In genomic region chr20:29873946-29874345, GRCh38 we compare ENCODE assay signal across 8 cellular contexts.
A peak's percentile ranks its signal among the peaks of the same experiment; 100 is the strongest.
DNase-seq lines count a peak whose midpoint lies in the region; ATAC-seq and TF ChIP-seq lines count a peak whose summit lies in the region.

No MANE protein-coding gene starts in this region.

- no peak for TF ChIP-seq CTCF in testis (IDR thresholded peaks at IDR 0.05)

- DNase-seq in DMS 273 (lab: John Stamatoyannopoulos, UW; ENCODE audit: unreplicated experiment) = peak; percentile 81
- no peak for DNase-seq in Jurkat, Clone E6-1 (ENCODE audit: low read depth, low spot score)
- peak; percentile 48 for DNase-seq in activated CD8-positive, alpha-beta T cell treated with anti-CD3 and anti-CD28 coated beads, Interleukin-2, amount 10 ng/mL, durations not matched to agents 7 days and 5 days
- peak; percentile 22 for DNase-seq in iPS DF 6.9 (ENCODE audit: low read depth, low spot score)
- DNase-seq in testis = peak; percentile 72
- no peak for DNase-seq in hippocampal formation (lab: John Stamatoyannopoulos, UW)
- DNase-seq in activated T-cell treated with anti-CD3 and anti-CD28 coated beads, Interleukin-2, amount 50 U/mL, for 1 hour = no peak

- TF ChIP-seq POLR2A in testis (IDR thresholded peaks at IDR 0.05) = no peak

- no peak overlapping the region for H3K27ac ChIP-seq in iPS DF 6.9 (ENCODE audit: low read length)
- peak overlapping the region in 1 of 2 donors; percentile 20 for H3K27ac ChIP-seq in testis

- no peaks in the 10 kb centered on the region for H3K4me1 Mint-ChIP-seq in activated CD8-positive, alpha-beta T cell treated with anti-CD3 and anti-CD28 coated beads, Interleukin-2, amount 10 ng/mL, durations not matched to agents 7 days and 5 days (ENCODE audit: low read depth)

- ATAC-seq in activated CD8-positive, alpha-beta T cell treated with anti-CD3 and anti-CD28 coated beads, Interleukin-2, amount 10 ng/mL, durations not matched to agents 7 days and 5 days = no peak
- no peak for ATAC-seq in HG03175 (IDR thresholded peaks at IDR 0.05; ENCODE audit: unreplicated experiment)

- H3K36me3 ChIP-seq in iPS DF 6.9 (ENCODE audit: control insufficient read depth, insufficient read depth, low read length) (no peaks in the 10 kb centered on the region), testis (ENCODE audit: low read depth, missing control alignments) (no peaks in the 10 kb centered on the region)

- peak overlapping the region; percentile 29 for H3K4me3 ChIP-seq in Jurkat, Clone E6-1 (ENCODE audit: low read length)
- H3K4me3 ChIP-seq in iPS DF 6.9 (ENCODE audit: low read length) (no peak overlapping the region), testis (no peak overlapping the region)

- no peak overlapping the region for H3K27ac Mint-ChIP-seq in activated CD8-positive, alpha-beta T cell treated with anti-CD3 and anti-CD28 coated beads, Interleukin-2, amount 10 ng/mL, durations not matched to agents 7 days and 5 days

- POLR2A ChIA-PET in activated CD8-positive, alpha-beta T cell treated with anti-CD3 and anti-CD28 coated beads, Interleukin-2, amount 10 ng/mL, durations not matched to agents 7 days and 5 days (lab: Charles Lee) = no interaction called here

- H3K36me3 Mint-ChIP-seq in activated CD8-positive, alpha-beta T cell treated with anti-CD3 and anti-CD28 coated beads, Interleukin-2, amount 10 ng/mL, durations not matched to agents 7 days and 5 days (ENCODE audit: low read depth) = peaks cover 15% of the 10 kb centered on the region

- no peaks in the 10 kb centered on the region for H3K27me3 Mint-ChIP-seq in activated CD8-positive, alpha-beta T cell treated with anti-CD3 and anti-CD28 coated beads, Interleukin-2, amount 10 ng/mL, durations not matched to agents 7 days and 5 days (ENCODE audit: low read depth)

- CTCF ChIA-PET in activated CD8-positive, alpha-beta T cell treated with anti-CD3 and anti-CD28 coated beads, Interleukin-2, amount 10 ng/mL, durations not matched to agents 7 days and 5 days (lab: Charles Lee) = no interaction called here

- H3K4me1 ChIP-seq in iPS DF 6.9 (ENCODE audit: control insufficient read depth, insufficient read depth, low read length) = no peaks in the 10 kb centered on the region
- no peaks in the 10 kb centered on the region for H3K4me1 ChIP-seq in testis

- H3K27me3 ChIP-seq in iPS DF 6.9 (ENCODE audit: control insufficient read depth, insufficient read depth, low read length) (no peaks in the 10 kb centered on the region), testis (no peaks in the 10 kb centered on the region)

- no CpG with 5 or more reads among the region's 28 CpGs for WGBS in iPS DF 6.9 (ENCODE audit: insufficient coverage, insufficient read length)
- WGBS in testis, 2 donors = 40 to 42% methylated on average over 10 to 28 of the region's 28 CpGs

- H3K4me3 Mint-ChIP-seq in activated CD8-positive, alpha-beta T cell treated with anti-CD3 and anti-CD28 coated beads, Interleukin-2, amount 10 ng/mL, durations not matched to agents 7 days and 5 days = no peak overlapping the region

- intact Hi-C loops in testis (cut with DNase I; ENCODE audit: low total_unique reads) = no loop called here

- H3K9me3 ChIP-seq in iPS DF 6.9 (ENCODE audit: control insufficient read depth, insufficient read depth, low read length) (peaks cover 12% of the 10 kb centered on the region), testis (no peaks in the 10 kb centered on the region)

- peaks cover 51% of the 10 kb centered on the region for H3K9me3 Mint-ChIP-seq in activated CD8-positive, alpha-beta T cell treated with anti-CD3 and anti-CD28 coated beads, Interleukin-2, amount 10 ng/mL, durations not matched to agents 7 days and 5 days (ENCODE audit: insufficient read depth)

Comparison
In these comparisons a context has a peak if more than half of its experiments do, and no peak if none do; other contexts are left out.
1. DNase-seq: peak in DMS 273 (single experiment), activated CD8-positive, alpha-beta T cell treated with anti-CD3 and anti-CD28 coated beads, Interleukin-2, amount 10 ng/mL, durations not matched to agents 7 days and 5 days (single experiment), iPS DF 6.9 (single experiment) and testis (single experiment); none in Jurkat, Clone E6-1 (single experiment), hippocampal formation (0 of 2) and activated T-cell treated with anti-CD3 and anti-CD28 coated beads, Interleukin-2, amount 50 U/mL, for 1 hour (single experiment).